Comparison of ENCODE assay signal across 19 cellular contexts in the genomic region with DNA sequence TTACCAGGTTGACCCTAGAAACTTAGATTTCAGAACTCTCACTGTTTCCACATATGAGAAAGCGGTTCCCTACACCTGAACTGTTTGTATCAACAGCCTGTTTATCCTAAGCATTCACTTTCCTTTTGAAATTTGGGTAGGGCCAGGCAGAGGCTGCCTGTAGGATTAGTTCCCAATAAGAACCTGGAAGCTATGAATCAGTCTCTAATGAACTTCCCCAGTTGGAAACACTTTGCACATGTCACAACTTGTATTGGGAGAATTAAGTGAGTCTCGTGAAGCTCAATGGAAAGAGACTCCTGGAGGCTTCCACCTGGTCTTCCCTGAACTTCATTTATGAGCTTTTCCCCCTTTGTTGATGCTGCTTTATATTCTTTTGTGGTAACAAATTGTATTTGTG.
"Had no signal": no experiment of that assay in that cellular context is flagged by ENCODE, and none has a peak within 500 bp of the region (broad histone marks: within the 10 kb centered on the region; RNA-seq: fewer than 3 reads in every experiment).

No MANE protein-coding gene starts in this region.

- H3K4me3 ChIP-seq: Peyer's patch had no signal

- H3K4me3 Mint-ChIP-seq: activated naive CD4-positive, alpha-beta T cell treated with anti-CD3 and anti-CD28 coated beads for 36 hours; activated naive CD8-positive, alpha-beta T cell; activated T-helper 17 cell treated with anti-CD3 and anti-CD28 coated beads, Interleukin-2, amount 50 U/mL, for 72 hours; T-helper 1 cell treated with Interleukin-12 subunit alpha and Interleukin-12 subunit beta and Interleukin-4 antibody, amounts not matched to agents 30 μg/mL and 1 μg/mL, for 36 hours had no signal

- H3K27ac ChIP-seq: brain microvascular endothelial cell, Peyer's patch had no signal

- ATAC-seq: activated CD4-positive, CD25-positive, alpha-beta regulatory T cell treated with anti-CD3 and anti-CD28 coated beads, Interleukin-2, amount 50 U/mL, for 24 hours; activated T-helper 17 cell treated with anti-CD3 and anti-CD28 coated beads, Interleukin-2, amount 50 U/mL, for 72 hours had no signal

- H3K27ac Mint-ChIP-seq: activated naive CD4-positive, alpha-beta T cell treated with anti-CD3 and anti-CD28 coated beads for 36 hours; activated naive CD8-positive, alpha-beta T cell; activated T-helper 17 cell treated with anti-CD3 and anti-CD28 coated beads, Interleukin-2, amount 50 U/mL, for 72 hours; T-helper 1 cell treated with Interleukin-12 subunit alpha and Interleukin-12 subunit beta and Interleukin-4 antibody, amounts not matched to agents 30 μg/mL and 1 μg/mL, for 36 hours had no signal

- H3K36me3 Mint-ChIP-seq: activated naive CD8-positive, alpha-beta T cell had no signal

- H3K27me3 ChIP-seq: brain microvascular endothelial cell, Peyer's patch had no signal

- DNase-seq: activated CD4-positive, alpha-beta T cell treated with anti-CD3 and anti-CD28 coated beads for 4 hours; activated gamma-delta T cell; activated naive CD4-positive, alpha-beta T cell treated with anti-CD3 and anti-CD28 coated beads for 36 hours; activated T-cell treated with anti-CD3 and anti-CD28 coated beads for 4 hours; activated T-cell treated with anti-CD3 and anti-CD28 coated beads, Interleukin-2, amount 50 U/mL, for 48 hours; brain microvascular endothelial cell; caudate nucleus; KG1; NCI-H1092; NCI-H1417; NCI-H1930; NCI-H446; NCI-H524; Peyer's patch; SHP77 treated with DMSO at 0.1 percent for 48 hours had no signal

- H3K27me3 Mint-ChIP-seq: activated T-helper 17 cell treated with anti-CD3 and anti-CD28 coated beads, Interleukin-2, amount 50 U/mL, for 72 hours had no signal

- H3K4me1 Mint-ChIP-seq: activated T-helper 17 cell treated with anti-CD3 and anti-CD28 coated beads, Interleukin-2, amount 50 U/mL, for 72 hours had no signal

- H3K4me1 ChIP-seq: Peyer's patch had no signal

- H3K9me3 ChIP-seq: Peyer's patch had no signal

- H3K36me3 ChIP-seq: brain microvascular endothelial cell, Peyer's patch had no signal

- H3K9me3 Mint-ChIP-seq: activated naive CD4-positive, alpha-beta T cell treated with anti-CD3 and anti-CD28 coated beads for 36 hours; activated T-helper 17 cell treated with anti-CD3 and anti-CD28 coated beads, Interleukin-2, amount 50 U/mL, for 72 hours had no signal
